In the genomic region with DNA sequence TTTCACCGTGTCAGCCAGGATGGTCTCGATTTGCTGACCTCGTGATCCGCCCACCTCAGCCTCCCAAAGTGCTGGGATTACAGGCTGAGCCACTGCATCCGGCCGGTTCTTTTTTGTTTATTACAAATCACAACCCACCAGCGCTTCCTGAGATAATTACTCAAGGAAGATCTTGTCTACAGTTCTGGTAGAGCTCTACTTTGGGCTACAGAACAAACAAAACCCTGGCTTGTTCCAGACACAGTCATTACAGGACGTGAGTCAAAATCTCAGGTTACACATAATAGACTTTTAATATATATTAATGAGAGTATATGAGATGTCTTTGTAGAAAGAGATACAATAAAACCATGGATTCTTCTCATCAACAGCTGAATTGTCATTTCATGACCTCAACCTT, we compare ENCODE assay signal across 14 cellular contexts.
"Had no signal": no experiment of that assay in that cellular context is flagged by ENCODE, and none has a peak within 500 bp of the region (broad histone marks: within the 10 kb centered on the region; RNA-seq: fewer than 3 reads in every experiment).

No MANE protein-coding gene starts in this region.

- H3K4me3 ChIP-seq: colonic mucosa, hepatocyte, sigmoid colon, testis, upper lobe of right lung had no signal

- H3K27me3 ChIP-seq: colonic mucosa, hepatocyte, sigmoid colon, testis, upper lobe of right lung had no signal

- ATAC-seq: activated CD4-positive, alpha-beta T cell treated with anti-CD3 and anti-CD28 coated beads for 36 hours; upper lobe of right lung had no signal

- H3K9me3 ChIP-seq: colonic mucosa, sigmoid colon, testis, upper lobe of right lung had no signal

- DNase-seq: activated CD4-positive, alpha-beta memory T cell treated with anti-CD3 and anti-CD28 coated beads, Interleukin-2, amount 10 ng/mL, durations not matched to agents 7 days and 5 days; activated CD4-positive, alpha-beta T cell treated with anti-CD3 and anti-CD28 coated beads for 36 hours; activated naive CD8-positive, alpha-beta T cell treated with anti-CD3 and anti-CD28 coated beads, Interleukin-2, amount 10 ng/mL, durations not matched to agents 7 days and 5 days; activated T-cell treated with anti-CD3 and anti-CD28 coated beads, Interleukin-2, amount 50 U/mL, for 48 hours; aorta; colonic mucosa; kidney glomerular epithelial cell; sigmoid colon; stimulated activated CD4-positive, alpha-beta T cell treated with anti-CD3 and anti-CD28 coated beads, Interleukin-12 subunit alpha, Interleukin-12 subunit beta, amount 100 ng/mL, for 4 hours; T-helper 9 cell; testis; upper lobe of right lung; WERI-Rb-1 had no signal

- H3K36me3 ChIP-seq: colonic mucosa, sigmoid colon, upper lobe of right lung, WERI-Rb-1 had no signal

- H3K27ac ChIP-seq: colonic mucosa, hepatocyte, sigmoid colon, testis, upper lobe of right lung, WERI-Rb-1 had no signal

- H3K4me1 ChIP-seq: colonic mucosa, testis, upper lobe of right lung had no signal
